Comparison of ENCODE assay signal across 8 cellular contexts in the genomic region with DNA sequence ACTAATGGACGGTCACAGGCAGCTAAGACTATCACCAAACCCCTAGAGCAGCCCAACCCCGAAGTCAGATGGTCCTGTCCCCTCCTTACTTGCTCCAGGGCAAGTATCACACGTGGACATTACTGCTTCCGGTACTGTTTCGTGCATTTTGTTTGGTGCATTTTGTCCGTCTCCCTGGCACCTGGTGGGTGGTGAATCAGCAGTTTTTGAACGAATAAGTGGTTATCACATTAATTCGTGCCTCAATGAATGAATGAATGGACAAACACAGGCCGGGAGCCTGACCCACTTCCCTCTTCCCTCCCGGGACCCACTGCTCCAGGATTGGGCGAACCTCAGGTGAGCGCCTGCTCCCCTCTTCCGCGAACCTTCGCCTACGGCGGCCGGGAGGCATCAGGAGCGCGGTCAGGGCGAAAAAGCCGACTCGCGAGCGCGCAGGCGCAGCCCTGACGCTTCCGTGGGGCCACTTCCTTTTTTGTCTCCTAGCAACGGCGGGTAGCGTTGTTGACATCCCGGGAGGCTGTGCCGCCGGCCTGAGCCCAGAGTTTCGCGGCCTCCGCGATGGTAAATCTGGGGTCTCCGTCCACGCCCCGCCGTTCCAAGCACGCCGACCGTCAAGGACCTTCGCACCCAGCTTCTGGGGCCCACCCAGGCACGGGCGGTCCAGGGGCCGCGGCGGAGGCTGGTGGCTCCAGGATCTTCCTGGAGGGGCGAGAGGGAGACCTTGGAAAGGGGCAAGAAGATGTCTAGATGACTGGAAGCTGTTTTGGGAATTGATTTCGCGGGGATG. TPM values are rescaled to one million over a fixed set of nuclear protein-coding genes. Genes with fewer than 3 reads are reported as not detected.
DNase-seq lines count a peak whose midpoint lies in the region; TF ChIP-seq lines count a peak whose summit lies in the region.

A gene (plus strand): TSS at position 478 of the 790 bp plus-strand sequence. CDS start 84 bp downstream, at position 562.

- H3K27ac Mint-ChIP-seq in type B pancreatic cell, result peak within 1 kb of the TSS; percentile 97

- H3K27ac ChIP-seq in MM.1S (ENCODE audit: low read length), result peak within 1 kb of the TSS; percentile 46; the same call in 1 of the 2 replicates
- H3K27ac ChIP-seq in angular gyrus (ENCODE audit: low read depth, low read length), result peak within 1 kb of the TSS; percentile 72
- peak within 1 kb of the TSS; percentile 64 for H3K27ac ChIP-seq in left ventricle myocardium inferior (replicated peaks)

- no peaks in the 10 kb centered on the region for H3K79me2 ChIP-seq in MM.1S (ENCODE audit: low read length)

- TF ChIP-seq CTCF in MM.1S (IDR thresholded peaks at IDR 0.05; ENCODE audit: low read length), result no peak
- no peak for TF ChIP-seq CTCF in left ventricle myocardium inferior (IDR thresholded peaks at IDR 0.05; ENCODE audit: borderline replicate concordance)
- no peak for TF ChIP-seq CTCF in type B pancreatic cell (conservative IDR thresholded peaks at IDR 0.05)

- peak; percentile 93 for DNase-seq in H4 (ENCODE audit: low spot score)
- DNase-seq in MM.1S, result peak; percentile 88
- peak; percentile 90 for DNase-seq in SW480 (ENCODE audit: low spot score)
- peak; percentile 93 for DNase-seq in left ventricle myocardium inferior
- peak; percentile 90 to 99 (median 92) for DNase-seq in posterior cingulate gyrus
- peak; percentile 93 for DNase-seq in type B pancreatic cell (ENCODE audit: extremely low spot score, unreplicated experiment)

- H3K4me3 ChIP-seq in MM.1S (ENCODE audit: low read length) (peak within 1 kb of the TSS; percentile 69), left ventricle myocardium inferior (peak within 1 kb of the TSS; percentile 82)

- H3K9me3 ChIP-seq in ES-I3 (ENCODE audit: control insufficient read depth, insufficient read depth, low read length), result no peaks in the 10 kb centered on the region
- H3K9me3 ChIP-seq in MM.1S (replicated peaks; ENCODE audit: insufficient read depth, low read length), result no peaks in the 10 kb centered on the region
- no peaks in the 10 kb centered on the region for H3K9me3 ChIP-seq in left ventricle myocardium inferior (replicated peaks)

- H3K27me3 ChIP-seq in MM.1S (replicated peaks; ENCODE audit: insufficient read depth, low read length) (no peaks in the 10 kb centered on the region), left ventricle myocardium inferior (ENCODE audit: low read depth) (peaks cover 26% of the 10 kb centered on the region)

- peaks cover 10% of the 10 kb centered on the region for H3K4me1 Mint-ChIP-seq in type B pancreatic cell (ENCODE audit: unreplicated experiment)

- H3K36me3 ChIP-seq in ES-I3 (ENCODE audit: insufficient read depth, low read length) (no peaks in the 10 kb centered on the region), MM.1S (replicated peaks; ENCODE audit: insufficient read depth, low read length) (no peaks in the 10 kb centered on the region), left ventricle myocardium inferior (no peaks in the 10 kb centered on the region)

- intact Hi-C loops in left ventricle myocardium inferior (cut with micrococcal nuclease), result no loop called here
- intact Hi-C loops in posterior cingulate gyrus (cut with DNase I), result loop anchor here (2.0 to 10.0 kb wide), 2 partner anchors 264 to 404 kb away; a partner anchor contains a TSS

- H3K9ac ChIP-seq in ES-I3 (ENCODE audit: low read depth, low read length) (peak within 1 kb of the TSS; percentile 97), MM.1S (ENCODE audit: low read length) (peak within 1 kb of the TSS; percentile 64)

- H3K9me2 ChIP-seq in MM.1S (replicated peaks; ENCODE audit: insufficient read depth, low read length), result no peaks in the 10 kb centered on the region

- peak within 1 kb of the TSS; percentile 93 for H2AFZ ChIP-seq in MM.1S (ENCODE audit: low read length)

- H3K27me3 Mint-ChIP-seq in type B pancreatic cell, result peaks cover 40% of the 10 kb centered on the region

- H3K36me3 Mint-ChIP-seq in type B pancreatic cell, result no peaks in the 10 kb centered on the region

- peak within 1 kb of the TSS; percentile 87 for H3K4me2 ChIP-seq in MM.1S (ENCODE audit: low read depth, low read length)

- H3K4me1 ChIP-seq in ES-I3 (ENCODE audit: insufficient read depth, low read length), result no peaks in the 10 kb centered on the region
- no peaks in the 10 kb centered on the region for H3K4me1 ChIP-seq in MM.1S (ENCODE audit: low read length)
- H3K4me1 ChIP-seq in left ventricle myocardium inferior, result peaks cover 14% of the 10 kb centered on the region

- peak within 1 kb of the TSS; percentile 94 for H3K4me3 Mint-ChIP-seq in type B pancreatic cell

- H3K9me3 Mint-ChIP-seq in type B pancreatic cell, result peaks cover 5% of the 10 kb centered on the region

- H4K20me1 ChIP-seq in MM.1S (ENCODE audit: insufficient read depth, low read length), result no peaks in the 10 kb centered on the region

- H3F3A ChIP-seq in MM.1S (ENCODE audit: insufficient read depth, low read length), result no peaks in the 10 kb centered on the region

RNA-seq across cellular contexts. Expression of the gene that starts here (rescaled TPM):
- 0.97 TPM in 1 of 2 replicates, not detected in the other for total RNA-seq in H4 (2014; rRNA removed; shearing (Covaris generic))
- total RNA-seq in left ventricle myocardium inferior, result not detected
- 2.3 and 4.3 TPM in 2 replicates for total RNA-seq in type B pancreatic cell (ENCODE audit: low replicate concordance)

Comparison
In these comparisons a context has a peak if more than half of its experiments do, and no peak if none do; other contexts are left out.
1. Peak in every context shown above with its lines: DNase-seq, H3K4me3 ChIP-seq and H3K27ac ChIP-seq.
2. Peak in DNase-seq in H4; RNA of the gene not detected or under 1 TPM.
3. Peak in DNase-seq, H3K4me3 ChIP-seq and H3K27ac ChIP-seq in left ventricle myocardium inferior; RNA of the gene not detected or under 1 TPM.